ENCODE assay signal across 22 cellular contexts in the genomic region with DNA sequence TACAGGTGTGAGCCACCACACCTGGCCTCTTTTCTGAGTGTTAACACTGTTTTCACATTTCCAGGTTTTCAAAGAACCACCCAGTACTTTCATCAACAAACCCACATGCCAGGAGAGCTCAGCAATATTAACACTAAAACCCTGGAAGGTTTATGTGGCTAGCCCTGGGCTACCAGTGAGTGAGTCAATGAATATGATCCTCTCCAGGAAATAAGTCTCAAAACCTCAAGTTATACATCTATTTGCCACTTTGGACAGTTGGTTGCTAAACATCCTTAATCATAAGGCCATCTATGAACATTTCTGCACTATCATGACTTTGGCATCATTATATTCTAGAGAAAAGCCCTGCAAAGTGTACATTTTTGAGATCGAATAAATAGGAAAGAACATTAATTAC. TPM values are rescaled to one million over a fixed set of nuclear protein-coding genes. Genes with fewer than 3 reads are reported as not detected.
A peak's percentile ranks its signal among the peaks of the same experiment; 100 is the strongest.
DNase-seq lines count a peak whose midpoint lies in the region; TF ChIP-seq lines count a peak whose summit lies in the region.
"Had no signal": no experiment of that assay in that cellular context is flagged by ENCODE, and none has a peak within 500 bp of the region (broad histone marks: within the 10 kb centered on the region; RNA-seq: fewer than 3 reads in every experiment).

No MANE protein-coding gene starts in this region.

- H3K79me2 ChIP-seq in fibroblast of lung (ENCODE audit: control insufficient read depth, insufficient read depth, low read length) = no peaks in the 10 kb centered on the region

- no peak overlapping the region for H2AFZ ChIP-seq in fibroblast of lung (ENCODE audit: low read length)

- H3K9ac ChIP-seq in fibroblast of lung (ENCODE audit: insufficient read depth, low read length) = no peak overlapping the region

- no peaks in the 10 kb centered on the region for H4K20me1 ChIP-seq in fibroblast of lung (ENCODE audit: control insufficient read depth, extremely low read depth, insufficient read depth, low read length)

- intact Hi-C loops in lower leg skin (cut with DNase I; ENCODE audit: low total_unique reads) = no loop called here

- H3K4me2 ChIP-seq in fibroblast of lung (ENCODE audit: extremely low read depth, insufficient read depth, low read length) = no peak overlapping the region

- H3K36me3 Mint-ChIP-seq in osteocyte (ENCODE audit: unreplicated experiment) = no peaks in the 10 kb centered on the region
- peaks cover 0 to 8% (median 0%) of the 10 kb centered on the region in 3 donors for H3K36me3 Mint-ChIP-seq in CD8-positive, alpha-beta memory T cell
- H3K36me3 Mint-ChIP-seq: CD14-positive monocyte had no signal

- POLR2A ChIA-PET in HEK293 (lab: Yijun Ruan, JAX) = no interaction called here
- POLR2A ChIA-PET in CD8-positive, alpha-beta memory T cell (lab: Charles Lee) = no interaction called here

- H3K4me1 ChIP-seq in HEK293 (ENCODE audit: control insufficient read depth, insufficient read depth, low read length) (peaks cover 12% of the 10 kb centered on the region), fibroblast of lung (ENCODE audit: control insufficient read depth, extremely low read depth, insufficient read depth, low read length) (peaks cover 11% of the 10 kb centered on the region)
- no peaks in the 10 kb centered on the region for H3K4me1 ChIP-seq in CD8-positive, alpha-beta memory T cell (ENCODE audit: insufficient read depth, low read length)
- H3K4me1 ChIP-seq: right lobe of liver had no signal

- H3K9me3 ChIP-seq in HEK293 (ENCODE audit: control insufficient read depth, insufficient read depth, low read depth, low read length) (no peaks in the 10 kb centered on the region), fibroblast of lung (ENCODE audit: control insufficient read depth, insufficient read depth, low read depth, low read length) (no peaks in the 10 kb centered on the region)
- H3K9me3 ChIP-seq in CD8-positive, alpha-beta memory T cell (ENCODE audit: low read length) = no peaks in the 10 kb centered on the region
- H3K9me3 ChIP-seq: tibial artery had no signal

- peaks cover 45% of the 10 kb centered on the region for H3K4me1 Mint-ChIP-seq in osteocyte (ENCODE audit: unreplicated experiment)
- peaks cover 6 to 11% (median 6%) of the 10 kb centered on the region in 3 donors for H3K4me1 Mint-ChIP-seq in CD8-positive, alpha-beta memory T cell

- H3K36me3 ChIP-seq in HEK293 (ENCODE audit: control insufficient read depth in 2 of 2, insufficient read depth in 1 of 2, low read length in 2 of 2) (no peaks in the 10 kb centered on the region), fibroblast of lung (ENCODE audit: control insufficient read depth, insufficient read depth, low read length) (no peaks in the 10 kb centered on the region)
- no peaks in the 10 kb centered on the region for H3K36me3 ChIP-seq in CD8-positive, alpha-beta memory T cell (ENCODE audit: insufficient read depth, low read length)
- H3K36me3 ChIP-seq: right lobe of liver, tibial artery had no signal

- H3K4me3 ChIP-seq in HEK293 (ENCODE audit: low read depth, low read length) (no peak overlapping the region), fibroblast of lung (replicated peaks in 1 of 4; ENCODE audit: control extremely low read depth in 1 of 4, insufficient read depth in 1 of 4, low read depth in 3 of 4, low read length in 4 of 4) (no peak overlapping the region), lower leg skin (ENCODE audit: low read depth, poor library complexity, severe bottlenecking) (no peak overlapping the region)
- no peak overlapping the region for H3K4me3 ChIP-seq in CD8-positive, alpha-beta memory T cell (ENCODE audit: low read length)
- H3K4me3 ChIP-seq: coronary artery, right lobe of liver, tibial artery had no signal

- H3K9me3 Mint-ChIP-seq in osteocyte (ENCODE audit: unreplicated experiment) = peaks cover 6% of the 10 kb centered on the region
- H3K9me3 Mint-ChIP-seq in CD8-positive, alpha-beta memory T cell = peaks cover 0 to 4% (median 0%) of the 10 kb centered on the region in 5 donors
- H3K9me3 Mint-ChIP-seq: activated T-cell treated with anti-CD3 and anti-CD28 coated beads, Interleukin-2, amount 50 U/mL, for 72 hours had no signal

- peak overlapping the region; percentile 85 for H3K27ac Mint-ChIP-seq in osteocyte (ENCODE audit: unreplicated experiment)
- no peak overlapping the region for H3K27ac Mint-ChIP-seq in CD8-positive, alpha-beta memory T cell
- H3K27ac Mint-ChIP-seq: activated naive CD4-positive, alpha-beta T cell treated with anti-CD3 and anti-CD28 coated beads for 36 hours; activated T-cell treated with anti-CD3 and anti-CD28 coated beads, Interleukin-2, amount 50 U/mL, for 72 hours; CD14-positive monocyte; stimulated activated naive CD8-positive, alpha-beta T cell treated with anti-CD3 and anti-CD28 coated beads, Interleukin-15, Interleukin-2, amounts not matched to agents 100 ng/mL and 50 ng/mL, for 24 hours had no signal

- 69 to 70% methylated on average over 1 of the region's 1 CpG for WGBS in lower leg skin, 2 donors

- no peak for TF ChIP-seq POLR2A in lower leg skin (IDR thresholded peaks at IDR 0.05)

- H3K27ac ChIP-seq in HEK293 (ENCODE audit: extremely low read depth, low read depth, low read length) (0 out of 2 replicates have a peak overlapping the region, but pooled peaks have one; percentile 2), fibroblast of lung (ENCODE audit: insufficient read depth, low read length) (peak overlapping the region; percentile 34)
- H3K27ac ChIP-seq in CD8-positive, alpha-beta memory T cell (ENCODE audit: low read depth, low read length) = no peak overlapping the region
- H3K27ac ChIP-seq: coronary artery, right lobe of liver, RWPE1, tibial artery had no signal

- H3K27me3 ChIP-seq in fibroblast of lung (ENCODE audit: control insufficient read depth, insufficient read depth, low read length) = no peaks in the 10 kb centered on the region
- no peaks in the 10 kb centered on the region for H3K27me3 ChIP-seq in CD8-positive, alpha-beta memory T cell (ENCODE audit: insufficient read depth, low read length, poor library complexity, severe bottlenecking)
- H3K27me3 ChIP-seq: right lobe of liver, tibial artery had no signal

- no peak overlapping the region for H3K4me3 Mint-ChIP-seq in osteocyte (ENCODE audit: unreplicated experiment)
- H3K4me3 Mint-ChIP-seq in CD8-positive, alpha-beta memory T cell = no peak overlapping the region
- H3K4me3 Mint-ChIP-seq: activated naive CD4-positive, alpha-beta T cell treated with anti-CD3 and anti-CD28 coated beads for 36 hours; activated T-cell treated with anti-CD3 and anti-CD28 coated beads, Interleukin-2, amount 50 U/mL, for 72 hours; CD14-positive monocyte; stimulated activated naive CD8-positive, alpha-beta T cell treated with anti-CD3 and anti-CD28 coated beads, Interleukin-15, Interleukin-2, amounts not matched to agents 100 ng/mL and 50 ng/mL, for 24 hours had no signal

- CTCF ChIA-PET in HEK293 (lab: Yijun Ruan, JAX) = interaction anchor here (0.6 to 0.7 kb wide), 2 partner anchors 341 to 1214 kb away, joined by 3 read pairs; no protein-coding TSS in a partner anchor
- CTCF ChIA-PET in CD8-positive, alpha-beta memory T cell (lab: Charles Lee) = no interaction called here

- TF ChIP-seq CTCF in HEK293 (tag by site-specific recombination; IDR thresholded peaks at IDR 0.05) (no peak), fibroblast of lung (conservative IDR thresholded peaks at IDR 0.05 in 1 of 2, IDR thresholded peaks at IDR 0.05 in 1 of 2; ENCODE audit: low read depth in 1 of 2, low read length in 2 of 2) (no peak), osteocyte (IDR thresholded peaks at IDR 0.05) (no peak), lower leg skin (IDR thresholded peaks at IDR 0.05) (no peak)

- H3K27me3 Mint-ChIP-seq in osteocyte (ENCODE audit: unreplicated experiment) = no peaks in the 10 kb centered on the region
- peaks cover 0 to 1% of the 10 kb centered on the region in 2 donors for H3K27me3 Mint-ChIP-seq in CD8-positive, alpha-beta memory T cell
- H3K27me3 Mint-ChIP-seq: stimulated activated naive CD8-positive, alpha-beta T cell treated with anti-CD3 and anti-CD28 coated beads, Interleukin-15, Interleukin-2, amounts not matched to agents 100 ng/mL and 50 ng/mL, for 24 hours had no signal

- DNase-seq in RPMI7951 (ENCODE audit: low read depth) (peak; percentile 58), fibroblast of lung (ENCODE audit: low read depth in 2 of 2) (no peak), osteocyte (ENCODE audit: extremely low spot score, unreplicated experiment) (no peak), GOT3 (lab: John Stamatoyannopoulos, UW) (no peak), lower leg skin (ENCODE audit: low spot score in 2 of 2) (no peak)
- DNase-seq in CD8-positive, alpha-beta memory T cell = no peak
- DNase-seq: activated CD4-positive, alpha-beta T cell treated with anti-CD3 and anti-CD28 coated beads for 4 hours; activated naive CD4-positive, alpha-beta T cell treated with anti-CD3 and anti-CD28 coated beads for 36 hours; activated T-cell treated with anti-CD3 and anti-CD28 coated beads, Interleukin-2, amount 50 U/mL, for 72 hours; amygdala; GDM1; left ventricle myocardium superior; MM.1S; NCI-H526; right lobe of liver; T-helper 2 cell; tibial artery had no signal

TF ChIP-seq in HEK293, 187 proteins besides CTCF, POLR2A, EP300 and RAD21 (continues in another document):
- TF ChIP-seq ZNF132 (tag by site-specific recombination; IDR thresholded peaks at IDR 0.05; ENCODE audit: borderline replicate concordance) (no peak), ZSCAN23 (tag by site-specific recombination; IDR thresholded peaks at IDR 0.05) (no peak), ZNF362 (tag by site-specific recombination; IDR thresholded peaks at IDR 0.05) (no peak), ZNF677 (tag by site-specific recombination; IDR thresholded peaks at IDR 0.05) (no peak), MYNN (tag by site-specific recombination; IDR thresholded peaks at IDR 0.05; ENCODE audit: borderline replicate concordance) (no peak), ZNF112 (tag by site-specific recombination; IDR thresholded peaks at IDR 0.05) (no peak), RBAK (tag by site-specific recombination; IDR thresholded peaks at IDR 0.05) (no peak)

RNA-seq across cellular contexts. Expression of gene CDKL1, which starts 6.3 kb away (rescaled TPM):
- 4.6 and 7.3 TPM in 2 replicates for total RNA-seq in RPMI7951 (2014; rRNA removed; shearing (Covaris generic))
- total RNA-seq in fibroblast of lung = 14.1 and 22.8 TPM in 2 replicates
- 7.9 and 18.5 TPM in 2 replicates for polyA plus RNA-seq in fibroblast of lung
- polyA plus RNA-seq in fibroblast of lung (2012) = 6.5 and 18.0 TPM in 2 replicates
- polyA minus RNA-seq in fibroblast of lung (ENCODE audit: low replicate concordance) = 2.3 and 2.6 TPM in 2 replicates
- 9.0 and 9.8 TPM in 2 replicates for total RNA-seq in osteocyte
- total RNA-seq in lower leg skin = 10 to 100 TPM in 1 of 4 donors, 1 to 10 TPM in 3; 1.5 to 12.5 (median 3.9) TPM
- total RNA-seq in CD8-positive, alpha-beta memory T cell = 1 to 10 TPM; 4.8 to 5.8 TPM
- polyA plus RNA-seq in CD8-positive, alpha-beta memory T cell = 6.7 TPM
